In the genomic region with DNA sequence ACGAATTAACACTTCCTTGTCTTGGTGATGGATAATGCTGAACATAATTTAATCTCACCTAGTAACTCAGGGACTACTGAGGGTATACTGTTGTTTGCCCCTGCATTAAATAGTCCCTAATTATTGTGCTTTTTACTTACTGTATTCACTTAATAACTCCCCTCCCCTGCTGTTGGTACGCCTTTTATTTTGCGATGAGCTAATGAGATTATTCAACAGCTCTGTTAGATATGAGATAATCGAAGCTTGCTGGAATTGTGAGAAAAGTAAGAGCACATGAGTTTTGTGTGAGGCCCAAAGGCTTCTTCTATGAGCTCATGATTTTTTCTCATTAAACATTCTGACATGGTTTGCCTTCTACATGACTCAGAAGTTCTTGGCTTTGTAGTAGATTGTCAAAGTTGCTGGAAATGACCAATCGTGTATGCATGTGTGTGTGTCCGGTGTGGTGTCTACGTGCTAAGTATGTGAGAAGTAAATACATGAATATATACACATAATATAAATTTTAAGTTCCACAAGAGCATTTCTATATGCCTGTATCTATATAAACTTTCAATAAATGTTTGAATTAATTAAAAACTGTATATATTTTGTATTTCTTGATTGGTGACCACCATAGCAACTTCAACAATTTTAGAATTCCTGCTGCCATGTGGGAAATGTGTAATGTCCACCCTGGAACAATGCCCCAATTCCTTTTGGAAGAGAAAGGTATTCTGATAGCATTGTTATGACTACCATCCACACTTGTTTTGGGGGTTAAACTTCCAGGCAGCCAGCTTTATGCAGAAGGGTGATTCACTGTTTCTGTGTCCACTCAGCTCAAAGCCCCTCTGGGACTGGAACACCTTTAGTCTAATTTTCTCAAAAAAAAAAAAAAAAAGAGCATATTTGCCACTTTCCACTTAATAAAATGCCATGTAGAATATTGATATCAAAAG, we compare ENCODE assay signal across 15 cellular contexts.
DNase-seq lines count a peak whose midpoint lies in the region; ATAC-seq, FAIRE-seq and TF ChIP-seq lines count a peak whose summit lies in the region.
"Had no signal": no experiment of that assay in that cellular context is flagged by ENCODE, and none has a peak within 500 bp of the region (broad histone marks: within the 10 kb centered on the region; RNA-seq: fewer than 3 reads in every experiment).

No MANE protein-coding gene starts in this region.

- H3K79me1 ChIP-seq in IMR-90 (ENCODE audit: low read depth in 1 of 2, low read length in 2 of 2), result peaks cover 0 to 9% of the 10 kb centered on the region in 2 experiments; a peak in 2 of 4 replicates

- peak overlapping the region; percentile 92 for H2BK5ac ChIP-seq in IMR-90 (ENCODE audit: low read depth, low read length, poor library complexity, severe bottlenecking)

- H3K14ac ChIP-seq in IMR-90 (replicated peaks; ENCODE audit: low read depth, low read length), result peak overlapping the region; percentile 5; the same call in 1 of the 2 replicates

- 0 out of 2 replicates have a peak overlapping the region, but pooled peaks have one; percentile 17 for H2AK5ac ChIP-seq in IMR-90 (ENCODE audit: low read depth, low read length)

- peak overlapping the region; percentile 73; the same call in 1 of the 2 replicates for H3K18ac ChIP-seq in IMR-90 (ENCODE audit: low read depth, low read length)

- in situ Hi-C loops in IMR-90 (cut with MboI; ENCODE audit: low sequenced_read_pairs), result no loop called here

- no peak overlapping the region for H3K9ac ChIP-seq in IMR-90 (ENCODE audit: low read depth, low read length)

- no peaks in the 10 kb centered on the region for H3K9me3 ChIP-seq in AG04450 (ENCODE audit: control insufficient read depth, insufficient read depth, low read length)
- H3K9me3 ChIP-seq in IMR-90 (ENCODE audit: control insufficient read depth, insufficient read depth, low read length), result no peaks in the 10 kb centered on the region
- H3K9me3 ChIP-seq in small intestine (ENCODE audit: control insufficient read depth, low read depth), result no peaks in the 10 kb centered on the region
- H3K9me3 ChIP-seq: upper lobe of right lung had no signal

- H3K4me3 ChIP-seq in AG04450 (ENCODE audit: low read depth, low read length) (no peak overlapping the region), IMR-90 (ENCODE audit: insufficient read depth, low read depth, low read length) (no peak overlapping the region), bronchial epithelial cell (ENCODE audit: low read depth, low read length) (no peak overlapping the region), small intestine (ENCODE audit: low read depth in 1 of 2, low read length in 2 of 2) (no peak overlapping the region)
- H3K4me3 ChIP-seq: skin epidermis, upper lobe of right lung had no signal

- H3K23ac ChIP-seq in IMR-90 (ENCODE audit: low read depth, low read length), result no peak overlapping the region; the same call in 1 of the 2 replicates

- peaks cover 25% of the 10 kb centered on the region for H3K4me1 ChIP-seq in IMR-90 (ENCODE audit: control insufficient read depth, insufficient read depth, low read length)
- peaks cover 0 to 8% of the 10 kb centered on the region in 2 donors for H3K4me1 ChIP-seq in small intestine (ENCODE audit: control insufficient read depth in 2 of 2, insufficient read depth in 1 of 2, low read depth in 1 of 2, low read length in 1 of 2)
- H3K4me1 ChIP-seq: upper lobe of right lung had no signal

- intact Hi-C loops in IMR-90 (cut with micrococcal nuclease), result loop anchor here (2.0 to 10.0 kb wide), 2 partner anchors 41 to 317 kb away; no protein-coding TSS in a partner anchor

- peak overlapping the region; percentile 50 for H3K27ac ChIP-seq in AG04450 (ENCODE audit: low read depth, low read length)
- peak overlapping the region; percentile 57 for H3K27ac ChIP-seq in IMR-90 (ENCODE audit: insufficient read depth, low read length)
- H3K27ac ChIP-seq in small intestine (ENCODE audit: low read depth in 1 of 2, low read length in 1 of 2), result no peak overlapping the region
- H3K27ac ChIP-seq: upper lobe of right lung, VCaP had no signal

- H2AFZ ChIP-seq in IMR-90 (replicated peaks; ENCODE audit: low read length, poor library complexity), result no peak overlapping the region

- TF ChIP-seq CTCF in AG04450 (IDR thresholded peaks at IDR 0.05; ENCODE audit: low read depth, low read length) (no peak), IMR-90 (conservative IDR thresholded peaks at IDR 0.05; ENCODE audit: low read depth, low read length) (no peak), bronchial epithelial cell (IDR thresholded peaks at IDR 0.05; ENCODE audit: insufficient read depth, low read length, severe bottlenecking) (no peak)

- BruUV-seq in IMR-90 (replicated peaks; lab: Mats Ljungman, UMichigan), result no TSS peak

- no peaks in the 10 kb centered on the region for H3K36me3 ChIP-seq in IMR-90 (ENCODE audit: control insufficient read depth, insufficient read depth, low read length)
- H3K36me3 ChIP-seq in bronchial epithelial cell (ENCODE audit: control insufficient read depth, insufficient read depth, low read length), result no peaks in the 10 kb centered on the region
- no peaks in the 10 kb centered on the region for H3K36me3 ChIP-seq in small intestine (ENCODE audit: control insufficient read depth in 2 of 2, insufficient read depth in 2 of 2, low read length in 2 of 2)
- H3K36me3 ChIP-seq: upper lobe of right lung had no signal

- peak overlapping the region; percentile 82 for H2BK120ac ChIP-seq in IMR-90 (ENCODE audit: low read depth, low read length)

- POLR2A ChIA-PET in AG04450 (lab: Yijun Ruan, JAX), result interaction anchor here (0.6 to 1.0 kb wide), 3 partner anchors 28 to 221 kb away, joined by 3 to 9 read pairs (median 3); partner anchors contain the start of gene VPS50
- POLR2A ChIA-PET in IMR-90 (lab: Charles Lee; ENCODE audit: unreplicated experiment), result interaction anchor here (0.5 to 1.9 kb wide), 2 partner anchors 174 to 175 kb away, joined by 5 read pairs; partner anchors contain the start of gene CDK6

- H3K27me3 ChIP-seq in AG04450 (ENCODE audit: control insufficient read depth, insufficient read depth, low read length) (no peaks in the 10 kb centered on the region), IMR-90 (ENCODE audit: control insufficient read depth, insufficient read depth, low read length) (no peaks in the 10 kb centered on the region), bronchial epithelial cell (ENCODE audit: control insufficient read depth, insufficient read depth, low read length) (no peaks in the 10 kb centered on the region), small intestine (ENCODE audit: control insufficient read depth in 2 of 2, insufficient read depth in 2 of 2, low read length in 2 of 2) (no peaks in the 10 kb centered on the region)
- H3K27me3 ChIP-seq: upper lobe of right lung had no signal

- TF ChIP-seq POLR2A in IMR-90 (IDR thresholded peaks at IDR 0.05; ENCODE audit: low read depth, low read length), result no peak

- peak overlapping the region; percentile 55; the same call in 1 of the 2 replicates for H4K5ac ChIP-seq in IMR-90 (ENCODE audit: low read depth, low read length)

- WGBS in IMR-90 (ENCODE audit: extremely low coverage in 2 of 2, insufficient read length in 1 of 2), 2 experiments, result no CpG with 5 or more reads among the region's 7 CpGs
- WGBS in small intestine, 3 donors, result 73 to 82% (median 79%) methylated on average over 7 of the region's 7 CpGs

- no peaks in the 10 kb centered on the region for H4K20me1 ChIP-seq in IMR-90 (ENCODE audit: insufficient read depth, low read length)

- FAIRE-seq in bronchial epithelial cell (lab: Jason Lieb, UNC) (no peak), small intestine (lab: Jason Lieb, UNC) (no peak)

- H3K4ac ChIP-seq in IMR-90 (ENCODE audit: low read depth, low read length), result peak overlapping the region; percentile 64; the same call in 1 of the 2 replicates

- H3K56ac ChIP-seq in IMR-90 (ENCODE audit: extremely low read depth, insufficient read depth, low read length), result 0 out of 2 replicates have a peak overlapping the region, but pooled peaks have one; percentile 2

- peaks cover 6% of the 10 kb centered on the region; the same call in 1 of the 2 replicates for H3K9me1 ChIP-seq in IMR-90 (ENCODE audit: insufficient read depth, low read length)

- dilution Hi-C loops in IMR-90 (cut with HindIII; ENCODE audit: low sequenced_read_pairs, unreplicated experiment), result no loop called here

- peak overlapping the region; percentile 36 for H4K91ac ChIP-seq in IMR-90 (ENCODE audit: insufficient read depth, low read depth, low read length)

- peak; percentile 89 for DNase-seq in AG04450 (ENCODE audit: low read depth, low spot score)
- DNase-seq in IMR-90, result peak; percentile 99
- peak; percentile 95 for DNase-seq in bronchial epithelial cell (ENCODE audit: low read depth)
- DNase-seq in iris pigment epithelial cell (ENCODE audit: low read depth), result peak; percentile 98
- no peak for DNase-seq in superior temporal gyrus (ENCODE audit: extremely low spot score)
- no peak for DNase-seq in SHP77 (lab: John Stamatoyannopoulos, UW)
- DNase-seq in small intestine, result no peak
- DNase-seq: activated CD8-positive, alpha-beta memory T cell treated with anti-CD3 and anti-CD28 coated beads, Interleukin-2, amount 50 U/mL, for 48 hours; effector memory CD4-positive, alpha-beta T cell; naive B cell; SHP77 treated with DMSO at 0.1 percent for 48 hours; upper lobe of right lung had no signal

- peak overlapping the region; percentile 22; the same call in 1 of the 3 replicates for H2BK15ac ChIP-seq in IMR-90 (ENCODE audit: low read depth, low read length)

- H4K8ac ChIP-seq in IMR-90 (ENCODE audit: low read depth in 2 of 2, low read length in 2 of 2), result peak overlapping the region in 1 of 2 experiments; percentile 41; a peak in 3 of 4 replicates

- H3K4me2 ChIP-seq in IMR-90 (ENCODE audit: low read depth, low read length), result peak overlapping the region; percentile 8; the same call in 1 of the 2 replicates

- peak; percentile 54 for ATAC-seq in IMR-90 (ENCODE audit: low read depth)
- ATAC-seq in GM18907 (IDR thresholded peaks at IDR 0.05; ENCODE audit: unreplicated experiment), result no peak
- ATAC-seq: upper lobe of right lung had no signal

- no peak overlapping the region for H2AK9ac ChIP-seq in IMR-90 (replicated peaks; ENCODE audit: low read depth, low read length, poor library complexity)

- peak; percentile 14; the same call in 1 of the 2 replicates for TF ChIP-seq RAD21 in IMR-90 (IDR thresholded peaks at IDR 0.05; ENCODE audit: low read length)

- CTCF ChIA-PET in AG04450 (lab: Charles Lee), result interaction anchor here (0.7 to 2.2 kb wide), 7 partner anchors 11 to 1132 kb away, joined by 3 to 8 read pairs (median 4); partner anchors contain the start of genes CDK6 and FAM133B
- CTCF ChIA-PET in IMR-90 (lab: Yijun Ruan, JAX), result interaction anchor here (1.4 to 2.0 kb wide), 2 partner anchors 13 to 24 kb away, joined by 4 to 5 read pairs; no protein-coding TSS in a partner anchor

- H2BK20ac ChIP-seq in IMR-90 (ENCODE audit: low read depth, low read length), result peak overlapping the region; percentile 43; the same call in 1 of the 2 replicates

TF ChIP-seq in IMR-90, 13 proteins besides CTCF, POLR2A, EP300 and RAD21 (continues in another document):
- TF ChIP-seq CHD1 (IDR thresholded peaks at IDR 0.05; ENCODE audit: low read depth, low read length) (no peak; the same call in 1 of the 2 replicates), MAFK (IDR thresholded peaks at IDR 0.05; ENCODE audit: low read depth, low read length) (no peak), MAZ (IDR thresholded peaks at IDR 0.05; ENCODE audit: borderline replicate concordance, low read depth, low read length) (no peak), RCOR1 (IDR thresholded peaks at IDR 0.05; ENCODE audit: insufficient replicate concordance, low read length) (no peak)

Comparison
In these comparisons a context has a peak if more than half of its experiments do, and no peak if none do; other contexts are left out.
1. DNase-seq: peak in AG04450 (single experiment), IMR-90 (single experiment), bronchial epithelial cell (single experiment) and iris pigment epithelial cell (single experiment); none in superior temporal gyrus (single experiment), SHP77 (0 of 2) and small intestine (single experiment).
2. H3K27ac ChIP-seq: peak in AG04450 (single experiment) and IMR-90 (single experiment); none in small intestine (0 of 2).